10 cellular contexts compared by ENCODE assay signal in the genomic region with DNA sequence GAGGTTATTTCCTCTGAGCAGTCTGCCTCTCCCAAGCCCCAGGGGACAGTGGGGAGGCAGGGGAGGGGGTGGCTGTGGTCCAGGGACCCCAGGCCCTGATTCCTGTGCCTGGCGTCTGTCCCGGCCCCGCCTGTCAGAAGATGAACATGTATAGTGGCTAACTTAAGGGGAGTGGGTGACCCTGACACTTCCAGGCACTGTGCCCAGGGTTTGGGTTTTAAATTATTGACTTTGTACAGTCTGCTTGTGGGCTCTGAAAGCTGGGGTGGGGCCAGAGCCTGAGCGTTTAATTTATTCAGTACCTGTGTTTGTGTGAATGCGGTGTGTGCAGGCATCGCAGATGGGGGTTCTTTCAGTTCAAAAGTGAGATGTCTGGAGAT. TPM values are rescaled to one million over a fixed set of nuclear protein-coding genes. Genes with fewer than 3 reads are reported as not detected.
DNase-seq lines count a peak whose midpoint lies in the region; ATAC-seq lines count a peak whose summit lies in the region.
"Had no signal": no experiment of that assay in that cellular context is flagged by ENCODE, and none has a peak within 500 bp of the region (broad histone marks: within the 10 kb centered on the region; RNA-seq: fewer than 3 reads in every experiment).

No MANE protein-coding gene starts in this region.

- H3K4me3 Mint-ChIP-seq in activated naive CD8-positive, alpha-beta T cell, result peak overlapping the region; percentile 91

- H3K4me1 ChIP-seq in subcutaneous abdominal adipose tissue (ENCODE audit: control insufficient read depth in 5 of 5, insufficient read depth in 5 of 5, low read length in 5 of 5), result peaks cover 7 to 84% (median 77%) of the 10 kb centered on the region in 5 donors

- peak overlapping the region; percentile 56 to 97 (median 92) for H3K9ac ChIP-seq in subcutaneous abdominal adipose tissue (ENCODE audit: low read length in 5 of 5)

- no peaks in the 10 kb centered on the region for H3K27me3 ChIP-seq in subcutaneous abdominal adipose tissue (ENCODE audit: control insufficient read depth in 5 of 5, insufficient read depth in 4 of 5, low read length in 5 of 5)

- H3K36me3 ChIP-seq in subcutaneous abdominal adipose tissue (ENCODE audit: control insufficient read depth in 5 of 5, insufficient read depth in 5 of 5, low read length in 5 of 5), result peaks cover 0 to 37% (median 25%) of the 10 kb centered on the region in 5 donors

- peak overlapping the region; percentile 98 for H3K27ac ChIP-seq in subcutaneous abdominal adipose tissue (ENCODE audit: low read depth, low read length)

- no peaks in the 10 kb centered on the region for H3K27me3 Mint-ChIP-seq in activated naive CD8-positive, alpha-beta T cell

- peaks cover 27% of the 10 kb centered on the region for H3K4me1 Mint-ChIP-seq in activated naive CD8-positive, alpha-beta T cell (ENCODE audit: low read depth)

- peak overlapping the region; percentile 48 to 99 (median 84) for H3K4me3 ChIP-seq in subcutaneous abdominal adipose tissue (ENCODE audit: low read depth in 1 of 5, low read length in 5 of 5)

- H3K27ac Mint-ChIP-seq in activated naive CD8-positive, alpha-beta T cell, result peak overlapping the region; percentile 88

- H3K9me3 Mint-ChIP-seq in activated naive CD8-positive, alpha-beta T cell (ENCODE audit: low read depth), result no peaks in the 10 kb centered on the region

- ATAC-seq in left lobe of liver, result no peak
- ATAC-seq in HG03097 (IDR thresholded peaks at IDR 0.05; ENCODE audit: low FRiP score, unreplicated experiment), result no peak

- H3K9me3 ChIP-seq in subcutaneous abdominal adipose tissue (ENCODE audit: control insufficient read depth in 5 of 5, low read length in 5 of 5), result no peaks in the 10 kb centered on the region

- DNase-seq in activated CD4-positive, CD25-positive, alpha-beta regulatory T cell treated with anti-CD3 and anti-CD28 coated beads, Interleukin-2, amount 50 U/mL, for 72 hours, result peak; percentile 27
- DNase-seq in activated CD4-positive, CD25-positive, alpha-beta regulatory T cell (lab: John Stamatoyannopoulos, UW), result no peak
- peak; percentile 56 for DNase-seq in left lobe of liver (ENCODE audit: low spot score)
- no peak for DNase-seq in DMS53 treated with DMSO at 0.1 percent for 48 hours (lab: John Stamatoyannopoulos, UW; ENCODE audit: unreplicated experiment)
- no peak for DNase-seq in NCI-H146 treated with DMSO at 0.1 percent for 48 hours (lab: John Stamatoyannopoulos, UW; ENCODE audit: unreplicated experiment)
- DNase-seq: GOT3, NCI-H2081 treated with DMSO at 0.1 percent for 48 hours had no signal

- peaks cover 4% of the 10 kb centered on the region for H3K36me3 Mint-ChIP-seq in activated naive CD8-positive, alpha-beta T cell

RNA-seq across cellular contexts. Expression of a gene that starts 3.1 kb away (rescaled TPM):
- total RNA-seq in left lobe of liver, result 36.8 TPM

RNA-seq across cellular contexts. Expression of a gene that starts 45.2 kb away (rescaled TPM):
- total RNA-seq in left lobe of liver, result 65.1 TPM

RNA-seq across cellular contexts. Expression of a gene that starts 45.4 kb away (rescaled TPM):
- 19.1 TPM for total RNA-seq in left lobe of liver

RNA-seq across cellular contexts. Expression of a gene that starts 48.9 kb away (rescaled TPM):
- total RNA-seq in left lobe of liver, result not detected

Comparison
In these comparisons a context has a peak if more than half of its experiments do, and no peak if none do; other contexts are left out.
1. DNase-seq: peak in activated CD4-positive, CD25-positive, alpha-beta regulatory T cell treated with anti-CD3 and anti-CD28 coated beads, Interleukin-2, amount 50 U/mL, for 72 hours (single experiment) and left lobe of liver (single experiment); none in activated CD4-positive, CD25-positive, alpha-beta regulatory T cell (0 of 4), DMS53 treated with DMSO at 0.1 percent for 48 hours (single experiment) and NCI-H146 treated with DMSO at 0.1 percent for 48 hours (single experiment).